ENCODE assay signal across 17 cellular contexts in genomic region chr6:144262470-144263369, GRCh38. TPM values are rescaled to one million over a fixed set of nuclear protein-coding genes. Genes with fewer than 3 reads are reported as not detected.
DNase-seq lines count a peak whose midpoint lies in the region; ATAC-seq, FAIRE-seq and TF ChIP-seq lines count a peak whose summit lies in the region.
"Had no signal": no experiment of that assay in that cellular context is flagged by ENCODE, and none has a peak within 500 bp of the region (broad histone marks: within the 10 kb centered on the region; RNA-seq: fewer than 3 reads in every experiment).

No MANE protein-coding gene starts in this region.

- TF ChIP-seq CTCF in Panc1 (IDR thresholded peaks at IDR 0.05) (peak; percentile 57), K562 (IDR thresholded peaks at IDR 0.05 in 2 of 3, conservative IDR thresholded peaks at IDR 0.05 in 1 of 3; ENCODE audit: insufficient read depth in 2 of 3, low read depth in 1 of 3, low read length in 3 of 3) (no peak)

- H3K4me1 ChIP-seq in Panc1 (ENCODE audit: control insufficient read depth, insufficient read depth, low read length) (peaks cover 45% of the 10 kb centered on the region), K562 (replicated peaks in 1 of 2; ENCODE audit: control insufficient read depth in 2 of 2, insufficient read depth in 2 of 2, low read length in 2 of 2) (no peaks in the 10 kb centered on the region), small intestine (ENCODE audit: control insufficient read depth in 2 of 2, insufficient read depth in 1 of 2, low read depth in 1 of 2, low read length in 1 of 2) (no peaks in the 10 kb centered on the region)

- no peaks in the 10 kb centered on the region for H4K20me1 ChIP-seq in K562 (replicated peaks; ENCODE audit: control insufficient read depth, insufficient read depth, low read length)

- FAIRE-seq in K562 (lab: Jason Lieb, UNC) (no peak), small intestine (lab: Jason Lieb, UNC) (no peak)

- no peaks in the 10 kb centered on the region for H3K79me2 ChIP-seq in K562 (ENCODE audit: control insufficient read depth, insufficient read depth, low read length)

- no peaks in the 10 kb centered on the region for H3K36me3 ChIP-seq in Panc1 (ENCODE audit: control insufficient read depth, insufficient read depth, low read length)
- no peaks in the 10 kb centered on the region for H3K36me3 ChIP-seq in K562 (ENCODE audit: control insufficient read depth, insufficient read depth, low read length)
- no peaks in the 10 kb centered on the region for H3K36me3 ChIP-seq in small intestine (ENCODE audit: control insufficient read depth in 2 of 2, insufficient read depth in 2 of 2, low read length in 2 of 2)
- H3K36me3 ChIP-seq: esophagus muscularis mucosa, heart left ventricle had no signal

- peak; percentile 19 for DNase-seq in stimulated activated CD4-positive, alpha-beta T cell treated with anti-CD3 and anti-CD28 coated beads, Interleukin-4, amount 100 ng/mL, for 1 hour
- DNase-seq in stimulated activated CD4-positive, alpha-beta T cell treated with anti-CD3 and anti-CD28 coated beads, Interleukin-2, amount 100 ng/mL, for 48 hours = no peak
- no peak for DNase-seq in Panc1 (ENCODE audit: low read depth, low spot score)
- DNase-seq in K562 (ENCODE audit: extremely low read depth in 1 of 4, low spot score in 3 of 4) = no peak
- peak; percentile 54 for DNase-seq in small intestine
- DNase-seq: activated CD8-positive, alpha-beta memory T cell treated with anti-CD3 and anti-CD28 coated beads, Interleukin-2, amount 10 ng/mL, durations not matched to agents 7 days and 5 days; amniotic stem cell; DMS79; heart left ventricle; NCI-H1436 treated with DMSO at 0.1 percent for 48 hours; NCI-H510A; retina had no signal

- intact Hi-C loops in Panc1 (cut with micrococcal nuclease; ENCODE audit: unreplicated experiment) (no loop called here), K562 (cut with micrococcal nuclease) (no loop called here)

- ATAC-seq in Panc1 = no peak
- ATAC-seq in K562 = no peak
- ATAC-seq in HG03457 (IDR thresholded peaks at IDR 0.05; ENCODE audit: unreplicated experiment) = no peak
- ATAC-seq in HG03196 (IDR thresholded peaks at IDR 0.05; ENCODE audit: unreplicated experiment) = no peak
- no peak for ATAC-seq in HG02763 (IDR thresholded peaks at IDR 0.05; ENCODE audit: unreplicated experiment)
- ATAC-seq: activated CD8-positive, alpha-beta memory T cell treated with anti-CD3 and anti-CD28 coated beads, Interleukin-2, amount 10 ng/mL, durations not matched to agents 7 days and 5 days; heart left ventricle; stimulated activated effector memory CD8-positive, alpha-beta T cell treated with anti-CD3 and anti-CD28 coated beads, Interleukin-12 subunit alpha, Interleukin-12 subunit beta, amount 100 ng/mL, for 72 hours had no signal

- no peak overlapping the region for H3K4me2 ChIP-seq in K562 (ENCODE audit: insufficient read depth, low read length)

- no peak for TF ChIP-seq EP300 in K562 (IDR thresholded peaks at IDR 0.05; ENCODE audit: low read length)

- no peaks in the 10 kb centered on the region for H3K9me1 ChIP-seq in K562 (ENCODE audit: control insufficient read depth, insufficient read depth, low read length)

- no peak for TF ChIP-seq POLR2A in K562 (conservative IDR thresholded peaks at IDR 0.05)

- peak overlapping the region; percentile 92 for H3K27ac ChIP-seq in Panc1 (ENCODE audit: low read length)
- H3K27ac ChIP-seq in K562 (ENCODE audit: extremely low read depth, low read depth, low read length) = no peak overlapping the region
- H3K27ac ChIP-seq in small intestine (ENCODE audit: low read depth in 1 of 2, low read length in 1 of 2) = no peak overlapping the region
- H3K27ac ChIP-seq: heart left ventricle had no signal

- no peak overlapping the region for H3K9ac ChIP-seq in K562 (ENCODE audit: insufficient read depth in 1 of 2, low read depth in 2 of 2, low read length in 2 of 2)

- H3K9me3 ChIP-seq in Panc1 (ENCODE audit: control insufficient read depth, insufficient read depth, low read depth, low read length) (peaks cover 5% of the 10 kb centered on the region; the same call in 1 of the 2 replicates), K562 (replicated peaks; ENCODE audit: control insufficient read depth, insufficient read depth, low read depth, low read length) (no peaks in the 10 kb centered on the region), small intestine (ENCODE audit: control insufficient read depth, low read depth) (no peaks in the 10 kb centered on the region)
- H3K9me3 ChIP-seq: esophagus muscularis mucosa had no signal

- H3K27me3 ChIP-seq in Panc1 (ENCODE audit: control insufficient read depth, insufficient read depth, low read length) = no peaks in the 10 kb centered on the region
- H3K27me3 ChIP-seq in K562 (ENCODE audit: control insufficient read depth in 2 of 2, insufficient read depth in 2 of 2, low read length in 2 of 2) = no peaks in the 10 kb centered on the region
- H3K27me3 ChIP-seq in small intestine (ENCODE audit: control insufficient read depth in 2 of 2, insufficient read depth in 2 of 2, low read length in 2 of 2) = no peaks in the 10 kb centered on the region
- H3K27me3 ChIP-seq: esophagus muscularis mucosa, heart left ventricle had no signal

- 14% methylated on average over 10 of the region's 10 CpGs for WGBS in K562 (ENCODE audit: insufficient coverage, low coverage, missing lambda C conversion rate)
- 83 to 88% (median 86%) methylated on average over 10 of the region's 10 CpGs for WGBS in small intestine, 3 donors

- H3K4me3 ChIP-seq in Panc1 (ENCODE audit: low read depth in 2 of 2, low read length in 2 of 2) (no peak overlapping the region), K562 (no peak overlapping the region), small intestine (ENCODE audit: low read depth in 1 of 2, low read length in 2 of 2) (no peak overlapping the region)
- H3K4me3 ChIP-seq: esophagus muscularis mucosa, heart left ventricle had no signal

- BruUV-seq in Panc1 (replicated peaks; lab: Mats Ljungman, UMichigan) (no TSS peak), K562 (replicated peaks; lab: Mats Ljungman, UMichigan) (no TSS peak)

- no peak for TF ChIP-seq RAD21 in K562 (CRISPR knock-in tag; conservative IDR thresholded peaks at IDR 0.05 in 1 of 2, IDR thresholded peaks at IDR 0.05 in 1 of 2)

- POLR2A ChIA-PET in Panc1 (lab: Charles Lee) (no interaction called here), K562 (lab: Yijun Ruan, JAX) (interaction anchor here (0.6 kb wide), 1 partner anchor 46 kb away, joined by 3 read pairs; no protein-coding TSS in a partner anchor)

- CTCF ChIA-PET in Panc1 (lab: Charles Lee) = interaction anchor here (0.6 kb wide), 3 partner anchors 120 to 218 kb away, joined by 3 read pairs; no protein-coding TSS in a partner anchor
- CTCF ChIA-PET in K562 (lab: Yijun Ruan, JAX; ENCODE audit: low intra/inter-chr PET ratio) = no interaction called here

- H2AFZ ChIP-seq in K562 (ENCODE audit: low read depth, low read length) = no peak overlapping the region

- in situ Hi-C loops in Panc1 (cut with HindIII; ENCODE audit: low pct_unique_long_range_greater_than_20kb, low sequenced_read_pairs) = no loop called here
- in situ Hi-C loops in K562 (cut with MboI) = no loop called here

TF ChIP-seq in K562, 482 proteins besides CTCF, POLR2A, EP300 and RAD21:
- TF ChIP-seq RBM25 (IDR thresholded peaks at IDR 0.05; ENCODE audit: low read depth, low read length, severe bottlenecking) = peak; percentile 59
- no peak for TF ChIP-seq HDAC6 (IDR thresholded peaks at IDR 0.05; ENCODE audit: low read depth, low read length)

RNA-seq across cellular contexts. Expression of gene UTRN, which starts 22.4 kb away (rescaled TPM):
- total RNA-seq in Panc1 (2021; ENCODE audit: unreplicated experiment) = 122 TPM
- polyA plus RNA-seq in Panc1 (2012; ENCODE audit: insufficient read length) = 52.1 TPM
- total RNA-seq in K562 (2011; cell fraction: chromatin; rRNA removed; ENCODE audit: low replicate concordance) = 4.6 and 11.3 TPM in 2 replicates
- total RNA-seq in K562 (2011; cell fraction: nucleolus; rRNA removed) = 2.4 and 2.8 TPM in 2 replicates
- total RNA-seq in K562 (2011; cell fraction: nucleoplasm; rRNA removed) = 3.5 and 3.8 TPM in 2 replicates
- 10.0 and 10.4 TPM in 2 replicates for total RNA-seq in K562 (2014; rRNA removed)
- total RNA-seq in K562 (2014; rRNA removed; fragmentation: Illumina TruSeq; extraction: Trizol) = 11.5 and 15.9 TPM in 2 replicates
- 20.5 and 22.4 TPM in 2 replicates for total RNA-seq in K562 (2015; rRNA removed; fragmentation: Illumina TruSeq; extraction: Trizol)
- total RNA-seq in K562 (2021) = 10.4 and 12.0 TPM in 2 replicates
- polyA plus RNA-seq in K562 (2011; rRNA removed) = 1.2 and 1.9 TPM in 2 replicates
- 0.49 and 1.3 TPM in 2 replicates for polyA plus RNA-seq in K562 (2011; cell fraction: cytosol; rRNA removed)
- polyA plus RNA-seq in K562 (2011; cell fraction: nucleus; rRNA removed) = 2.2 and 3.4 TPM in 2 replicates
- 10.6 and 11.6 TPM in 2 replicates for polyA plus RNA-seq in K562 (2012)
- polyA plus RNA-seq in K562 (2014; fragmentation: Illumina TruSeq; extraction: Trizol) = 10.5 and 15.1 TPM in 2 replicates
- polyA plus RNA-seq in K562 (2014; fragmentation: Nextera tagmentation; extraction: Ambion mirVana) = 1 to 10 TPM in 1 of 2 experiments, under 1 TPM in 1; 0.94 to 2.1 TPM
- 6.2 and 7.1 TPM in 2 replicates for polyA plus RNA-seq in K562 (2014; rRNA removed)
- 4.3 and 8.3 TPM in 2 replicates for polyA minus RNA-seq in K562 (2011; rRNA and poly(A)+ RNA removed)
- polyA minus RNA-seq in K562 (2011; cell fraction: cytosol; rRNA and poly(A)+ RNA removed) = 1.4 and 1.8 TPM in 2 replicates
- polyA minus RNA-seq in K562 (2011; cell fraction: nucleus; rRNA and poly(A)+ RNA removed) = 5.0 and 9.2 TPM in 2 replicates
- 10 to 100 TPM in 2 of 3 donors, 1 to 10 TPM in 1; 10.0 to 25.7 (median 10.7) TPM for polyA plus RNA-seq in small intestine

Comparison
In these comparisons a context has a peak if more than half of its experiments do, and no peak if none do; other contexts are left out.
1. DNase-seq: peak in stimulated activated CD4-positive, alpha-beta T cell treated with anti-CD3 and anti-CD28 coated beads, Interleukin-4, amount 100 ng/mL, for 1 hour (single experiment) and small intestine (single experiment); none in stimulated activated CD4-positive, alpha-beta T cell treated with anti-CD3 and anti-CD28 coated beads, Interleukin-2, amount 100 ng/mL, for 48 hours (0 of 2), Panc1 (single experiment) and K562 (0 of 4).